Comparison of ENCODE assay signal across 21 cellular contexts in genomic region chr3:63951901-63952594, GRCh38. TPM values are rescaled to one million over a fixed set of nuclear protein-coding genes. Genes with fewer than 3 reads are reported as not detected.
DNase-seq lines count a peak whose midpoint lies in the region; ATAC-seq and TF ChIP-seq lines count a peak whose summit lies in the region.
"Had no signal": no experiment of that assay in that cellular context is flagged by ENCODE, and none has a peak within 500 bp of the region (broad histone marks: within the 10 kb centered on the region; RNA-seq: fewer than 3 reads in every experiment).

No MANE protein-coding gene starts in this region.

- H2AFZ ChIP-seq in KMS-11 (ENCODE audit: low read depth) = no peak overlapping the region

- no peak for DNase-seq in activated T-cell treated with anti-CD3 and anti-CD28 coated beads, Interleukin-2, amount 50 U/mL, for 24 hours
- no peak for DNase-seq in activated T-cell treated with anti-CD3 and anti-CD28 coated beads, Interleukin-2, amount 50 U/mL, for 48 hours
- DNase-seq in adipocyte (ENCODE audit: low read depth) (no peak), amniotic stem cell (lab: John Stamatoyannopoulos, UW) (no peak), H4 (ENCODE audit: low spot score) (no peak), left colon (no peak)
- no peak for DNase-seq in natural killer cell treated with Interleukin-12 subunit alpha and Interleukin-12 subunit beta and Interleukin-15 and Interleukin-18, amount 100 ng/mL, for 72 hours (ENCODE audit: low spot score)
- DNase-seq: activated CD4-positive, CD25-positive, alpha-beta regulatory T cell treated with anti-CD3 and anti-CD28 coated beads, Interleukin-2, amount 50 U/mL, for 72 hours; heart left ventricle; NCI-H1436; retina had no signal

- peak overlapping the region; percentile 22 for H3K27ac Mint-ChIP-seq in activated T-cell treated with anti-CD3 and anti-CD28 coated beads, Interleukin-2, amount 50 U/mL, for 24 hours
- peak overlapping the region; percentile 63 to 87 for H3K27ac Mint-ChIP-seq in natural killer cell treated with Interleukin-12 subunit alpha and Interleukin-12 subunit beta and Interleukin-15 and Interleukin-18, amount 100 ng/mL, for 72 hours
- H3K27ac Mint-ChIP-seq: dendritic cell treated with granulocyte-macrophage colony-stimulating factor and Interleukin-4, amounts not matched to agents 40 ng/mL and 50 ng/mL, for 4 days had no signal

- peaks cover 62% of the 10 kb centered on the region for H3K36me3 Mint-ChIP-seq in activated T-cell treated with anti-CD3 and anti-CD28 coated beads, Interleukin-2, amount 50 U/mL, for 24 hours (ENCODE audit: low read depth)
- peaks cover 18% of the 10 kb centered on the region for H3K36me3 Mint-ChIP-seq in natural killer cell treated with Interleukin-12 subunit alpha and Interleukin-12 subunit beta and Interleukin-15 and Interleukin-18, amount 100 ng/mL, for 72 hours

- no peak for TF ChIP-seq CTCF in KMS-11 (conservative IDR thresholded peaks at IDR 0.05; ENCODE audit: low read depth, low read length)

- peaks cover 56% of the 10 kb centered on the region for H3K4me1 Mint-ChIP-seq in activated T-cell treated with anti-CD3 and anti-CD28 coated beads, Interleukin-2, amount 50 U/mL, for 24 hours (ENCODE audit: low read depth)
- H3K4me1 Mint-ChIP-seq in natural killer cell treated with Interleukin-12 subunit alpha and Interleukin-12 subunit beta and Interleukin-15 and Interleukin-18, amount 100 ng/mL, for 72 hours (ENCODE audit: low read depth in 2 of 2) = peaks cover 40 to 48% of the 10 kb centered on the region in 2 donors

- no peaks in the 10 kb centered on the region for H4K20me1 ChIP-seq in KMS-11 (ENCODE audit: insufficient read depth)

- H3K36me3 ChIP-seq in KMS-11 (ENCODE audit: insufficient read depth) (no peaks in the 10 kb centered on the region), adipocyte (ENCODE audit: control insufficient read depth, insufficient read depth, low read length, severe bottlenecking) (peaks cover 25% of the 10 kb centered on the region)
- H3K36me3 ChIP-seq: vagina had no signal

- H3K4me1 ChIP-seq in KMS-11 (ENCODE audit: low read depth, poor library complexity, severe bottlenecking) = peaks cover 36% of the 10 kb centered on the region
- peaks cover 31% of the 10 kb centered on the region for H3K4me1 ChIP-seq in adipocyte (ENCODE audit: control insufficient read depth, insufficient read depth, low read length)

- no peak overlapping the region for H3K4me3 ChIP-seq in KMS-11 (IDR thresholded peaks at IDR 0.05; ENCODE audit: insufficient read depth, low read depth, low read length)
- H3K4me3 ChIP-seq in adipocyte (ENCODE audit: low read length) = no peak overlapping the region
- H3K4me3 ChIP-seq: heart left ventricle, vagina had no signal

- H3K9me3 ChIP-seq in adipocyte (ENCODE audit: control insufficient read depth, low read length) = no peaks in the 10 kb centered on the region
- H3K9me3 ChIP-seq: heart left ventricle, vagina had no signal

- intact Hi-C loops in left colon (cut with DNase I, micrococcal nuclease) = no loop called here

- H3K27me3 Mint-ChIP-seq in activated T-cell treated with anti-CD3 and anti-CD28 coated beads, Interleukin-2, amount 50 U/mL, for 24 hours = no peaks in the 10 kb centered on the region
- no peaks in the 10 kb centered on the region for H3K27me3 Mint-ChIP-seq in natural killer cell treated with Interleukin-12 subunit alpha and Interleukin-12 subunit beta and Interleukin-15 and Interleukin-18, amount 100 ng/mL, for 72 hours
- H3K27me3 Mint-ChIP-seq: dendritic cell treated with granulocyte-macrophage colony-stimulating factor and Interleukin-4, amounts not matched to agents 40 ng/mL and 50 ng/mL, for 4 days had no signal

- H3K9ac ChIP-seq in KMS-11 (no peak overlapping the region), adipocyte (ENCODE audit: low read length) (peak overlapping the region; percentile 3)

- H3K4me3 Mint-ChIP-seq in activated T-cell treated with anti-CD3 and anti-CD28 coated beads, Interleukin-2, amount 50 U/mL, for 24 hours = no peak overlapping the region
- no peak overlapping the region for H3K4me3 Mint-ChIP-seq in natural killer cell treated with Interleukin-12 subunit alpha and Interleukin-12 subunit beta and Interleukin-15 and Interleukin-18, amount 100 ng/mL, for 72 hours
- H3K4me3 Mint-ChIP-seq: dendritic cell treated with granulocyte-macrophage colony-stimulating factor and Interleukin-4, amounts not matched to agents 40 ng/mL and 50 ng/mL, for 4 days; mesothelial cell of epicardium had no signal

- no peaks in the 10 kb centered on the region for H3K9me3 Mint-ChIP-seq in activated T-cell treated with anti-CD3 and anti-CD28 coated beads, Interleukin-2, amount 50 U/mL, for 24 hours
- H3K9me3 Mint-ChIP-seq in natural killer cell treated with Interleukin-12 subunit alpha and Interleukin-12 subunit beta and Interleukin-15 and Interleukin-18, amount 100 ng/mL, for 72 hours = no peaks in the 10 kb centered on the region
- H3K9me3 Mint-ChIP-seq: activated T-helper 2 cell treated with anti-CD3 and anti-CD28 coated beads, Interferon-gamma antibody, Interleukin-2, Interleukin-4, amounts not matched to agents 10 μg/mL and 5 μg/mL and 100 μg/mL, durations not matched to agents 14 hours and 24 hours and 36 hours; dendritic cell treated with granulocyte-macrophage colony-stimulating factor and Interleukin-4, amounts not matched to agents 40 ng/mL and 50 ng/mL, for 4 days; mesothelial cell of epicardium had no signal

- H3K79me2 ChIP-seq in KMS-11 (ENCODE audit: insufficient read depth, low read depth) = no peaks in the 10 kb centered on the region

- peak in 1 of 2 donors; percentile 61 for ATAC-seq in natural killer cell treated with Interleukin-12 subunit alpha and Interleukin-12 subunit beta and Interleukin-15 and Interleukin-18, amount 100 ng/mL, for 72 hours
- no peak for ATAC-seq in left colon
- ATAC-seq: esophagus mucosa, heart left ventricle had no signal

- H3K27ac ChIP-seq in KMS-11 = no peak overlapping the region
- H3K27ac ChIP-seq: vagina had no signal

- no peaks in the 10 kb centered on the region for H3K27me3 ChIP-seq in KMS-11 (ENCODE audit: insufficient read depth, low read depth)
- no peaks in the 10 kb centered on the region for H3K27me3 ChIP-seq in adipocyte (replicated peaks; ENCODE audit: control insufficient read depth, insufficient read depth, low read length)
- H3K27me3 ChIP-seq: heart left ventricle, vagina had no signal

- peak overlapping the region; percentile 61 for H3K4me2 ChIP-seq in KMS-11

RNA-seq across cellular contexts. Expression of gene SCAANT1, which starts 39.9 kb away (rescaled TPM):
- total RNA-seq in natural killer cell treated with Interleukin-12 subunit alpha and Interleukin-12 subunit beta and Interleukin-15 and Interleukin-18, amount 100 ng/mL, for 72 hours = 1 to 10 TPM in 1 of 2 donors, not detected in 1; 2.6 TPM
- not detected in 2 replicates for total RNA-seq in H4 (2014; rRNA removed; shearing (Covaris generic))
- total RNA-seq in left colon = not detected
- total RNA-seq: A673, esophagus mucosa, H1, heart left ventricle, LHCN-M2, mesothelial cell of epicardium, subcutaneous adipose tissue, vagina had no signal
